In genomic region chr6:52691718-52692117, GRCh38 we compare ENCODE assay signal across 22 cellular contexts. TPM values are rescaled to one million over a fixed set of nuclear protein-coding genes. Genes with fewer than 3 reads are reported as not detected.
DNase-seq lines count a peak whose midpoint lies in the region; ATAC-seq and TF ChIP-seq lines count a peak whose summit lies in the region.
"Had no signal": no experiment of that assay in that cellular context is flagged by ENCODE, and none has a peak within 500 bp of the region (broad histone marks: within the 10 kb centered on the region; RNA-seq: fewer than 3 reads in every experiment).

No MANE protein-coding gene starts in this region.

- no peak overlapping the region for H3K27ac ChIP-seq in mammary epithelial cell (ENCODE audit: insufficient read depth, low read depth, low read length)
- no peak overlapping the region for H3K27ac ChIP-seq in VCaP
- H3K27ac ChIP-seq: brain microvascular endothelial cell, Peyer's patch, SK-N-MC, uterus had no signal

- no peak overlapping the region for H3K4me3 ChIP-seq in mammary epithelial cell (replicated peaks in 1 of 3; ENCODE audit: insufficient read depth in 1 of 3, low read depth in 2 of 3, low read length in 3 of 3)
- H3K4me3 ChIP-seq in fibroblast of the aortic adventitia (ENCODE audit: low read depth, low read length) = no peak overlapping the region
- H3K4me3 ChIP-seq: lung, Peyer's patch, SK-N-MC, uterus had no signal

- in situ Hi-C loops in mammary epithelial cell (cut with MboI; ENCODE audit: low sequenced_read_pairs in 2 of 2) = no loop called here

- no peak overlapping the region for H3K27ac Mint-ChIP-seq in MCF 10A (ENCODE audit: low read depth, unreplicated experiment)
- H3K27ac Mint-ChIP-seq: activated CD4-positive, alpha-beta T cell treated with anti-CD3 and anti-CD28 coated beads, Interleukin-2, amount 10 ng/mL, durations not matched to agents 7 days and 5 days; activated naive CD8-positive, alpha-beta T cell treated with anti-CD3 and anti-CD28 coated beads for 36 hours; activated T-helper 2 cell treated with anti-CD3 and anti-CD28 coated beads, Interferon-gamma antibody, Interleukin-2, Interleukin-4, amounts not matched to agents 10 μg/mL and 5 μg/mL and 100 μg/mL, durations not matched to agents 14 hours and 24 hours and 36 hours; CD4-positive, alpha-beta T cell had no signal

- TF ChIP-seq CTCF in MCF 10A (IDR thresholded peaks at IDR 0.05; ENCODE audit: unreplicated experiment) = no peak
- TF ChIP-seq CTCF in mammary epithelial cell (conservative IDR thresholded peaks at IDR 0.05 in 1 of 2, IDR thresholded peaks at IDR 0.05 in 1 of 2; ENCODE audit: extremely low read depth in 1 of 2, insufficient read depth in 1 of 2, low read depth in 1 of 2, low read length in 2 of 2) = peak in 1 of 2 donors; percentile 26
- peak; percentile 52 for TF ChIP-seq CTCF in VCaP (conservative IDR thresholded peaks at IDR 0.05)
- TF ChIP-seq CTCF in fibroblast of the aortic adventitia (IDR thresholded peaks at IDR 0.05; ENCODE audit: insufficient read depth, low read length) = no peak

- ATAC-seq in HG02763 (IDR thresholded peaks at IDR 0.05; ENCODE audit: unreplicated experiment) (no peak), GM21423 (IDR thresholded peaks at IDR 0.05; ENCODE audit: unreplicated experiment) (no peak)

- 97% methylated on average over 2 of the region's 2 CpGs for WGBS in mammary epithelial cell (ENCODE audit: low coverage, missing lambda C conversion rate)

- BruUV-seq in MCF 10A (replicated peaks; lab: Mats Ljungman, UMichigan) (no TSS peak), mammary epithelial cell (replicated peaks; lab: Mats Ljungman, UMichigan) (no TSS peak)

- DNase-seq in MCF 10A (ENCODE audit: unreplicated experiment) (peak; percentile 1), mammary epithelial cell (no peak), fibroblast of the aortic adventitia (ENCODE audit: low read depth) (peak; percentile 29), NK-92 (lab: John Stamatoyannopoulos, UW; ENCODE audit: unreplicated experiment) (no peak), putamen (ENCODE audit: low spot score) (no peak)
- DNase-seq: activated CD4-positive, alpha-beta T cell treated with anti-CD3 and anti-CD28 coated beads, Interleukin-2, amount 10 ng/mL, durations not matched to agents 7 days and 5 days; activated naive CD8-positive, alpha-beta T cell treated with anti-CD3 and anti-CD28 coated beads for 36 hours; brain microvascular endothelial cell; CD4-positive, alpha-beta T cell; DMS79; H7; NCI-H2171 treated with DMSO at 0.1 percent for 48 hours; NCI-H82; Peyer's patch; T-helper 2 cell; uterus had no signal

- no peaks in the 10 kb centered on the region for H3K9me3 Mint-ChIP-seq in MCF 10A (ENCODE audit: unreplicated experiment)
- H3K9me3 Mint-ChIP-seq: activated CD4-positive, alpha-beta T cell treated with anti-CD3 and anti-CD28 coated beads, Interleukin-2, amount 10 ng/mL, durations not matched to agents 7 days and 5 days; activated naive CD8-positive, alpha-beta T cell treated with anti-CD3 and anti-CD28 coated beads for 36 hours; activated T-helper 2 cell treated with anti-CD3 and anti-CD28 coated beads, Interferon-gamma antibody, Interleukin-2, Interleukin-4, amounts not matched to agents 10 μg/mL and 5 μg/mL and 100 μg/mL, durations not matched to agents 14 hours and 24 hours and 36 hours; CD4-positive, alpha-beta T cell had no signal

- no peaks in the 10 kb centered on the region for H3K79me2 ChIP-seq in mammary epithelial cell (ENCODE audit: insufficient read depth, low read length)

- no peak overlapping the region for H2AFZ ChIP-seq in mammary epithelial cell (ENCODE audit: low read depth, low read length)

- H3K4me3 Mint-ChIP-seq in MCF 10A (ENCODE audit: unreplicated experiment) = no peak overlapping the region
- H3K4me3 Mint-ChIP-seq: activated CD4-positive, alpha-beta T cell treated with anti-CD3 and anti-CD28 coated beads, Interleukin-2, amount 10 ng/mL, durations not matched to agents 7 days and 5 days; activated naive CD8-positive, alpha-beta T cell treated with anti-CD3 and anti-CD28 coated beads for 36 hours; CD4-positive, alpha-beta T cell had no signal

- intact Hi-C loops in MCF 10A (cut with micrococcal nuclease) (no loop called here), mammary epithelial cell (cut with micrococcal nuclease) (no loop called here)

- POLR2A ChIA-PET in MCF 10A (lab: Yijun Ruan, JAX) = no interaction called here

- H3K9ac ChIP-seq in mammary epithelial cell (ENCODE audit: insufficient read depth, low read length) = no peak overlapping the region

- H3K9me3 ChIP-seq in mammary epithelial cell (replicated peaks; ENCODE audit: insufficient read depth, low read length) = no peaks in the 10 kb centered on the region
- H3K9me3 ChIP-seq: Peyer's patch, uterus had no signal

- H3K4me1 ChIP-seq in mammary epithelial cell (ENCODE audit: insufficient read depth, low read length) = no peaks in the 10 kb centered on the region
- H3K4me1 ChIP-seq: Peyer's patch, uterus had no signal

- no peaks in the 10 kb centered on the region for H3K27me3 Mint-ChIP-seq in MCF 10A (ENCODE audit: insufficient read depth, unreplicated experiment)
- H3K27me3 Mint-ChIP-seq: activated naive CD8-positive, alpha-beta T cell treated with anti-CD3 and anti-CD28 coated beads for 36 hours; CD4-positive, alpha-beta T cell had no signal

- H3K27me3 ChIP-seq in mammary epithelial cell (ENCODE audit: insufficient read depth, low read length) = no peaks in the 10 kb centered on the region
- H3K27me3 ChIP-seq: brain microvascular endothelial cell, Peyer's patch, uterus had no signal

- no peak overlapping the region for H3K4me2 ChIP-seq in mammary epithelial cell (ENCODE audit: insufficient read depth, low read depth, low read length)

- H3K36me3 ChIP-seq in mammary epithelial cell (ENCODE audit: insufficient read depth, low read length) = no peaks in the 10 kb centered on the region
- H3K36me3 ChIP-seq: brain microvascular endothelial cell, Peyer's patch, uterus had no signal

- H4K20me1 ChIP-seq in mammary epithelial cell (ENCODE audit: insufficient read depth, low read length) = no peaks in the 10 kb centered on the region

- no peaks in the 10 kb centered on the region for H3K4me1 Mint-ChIP-seq in MCF 10A (ENCODE audit: insufficient read depth, unreplicated experiment)
- H3K4me1 Mint-ChIP-seq: activated CD4-positive, alpha-beta T cell treated with anti-CD3 and anti-CD28 coated beads, Interleukin-2, amount 10 ng/mL, durations not matched to agents 7 days and 5 days; activated naive CD8-positive, alpha-beta T cell treated with anti-CD3 and anti-CD28 coated beads for 36 hours had no signal

- peaks cover 2% of the 10 kb centered on the region for H3K36me3 Mint-ChIP-seq in MCF 10A (ENCODE audit: insufficient read depth, unreplicated experiment)

- CTCF ChIA-PET in MCF 10A (lab: Yijun Ruan, JAX) = interaction anchor here (1.0 to 1.3 kb wide), 3 partner anchors 17 to 374 kb away, joined by 3 to 5 read pairs (median 3); partner anchors contain the start of gene FBXO9
- CTCF ChIA-PET in mammary epithelial cell (lab: Charles Lee; ENCODE audit: low non-redundant PET) = no interaction called here

- dilution Hi-C loops in mammary epithelial cell (cut with HindIII; ENCODE audit: low sequenced_read_pairs) = no loop called here

RNA-seq across cellular contexts. Expression of gene TMEM14A, which starts 20.8 kb away (rescaled TPM):
- total RNA-seq in MCF 10A (2022) (10.5 and 15.6 TPM in 2 replicates), mammary epithelial cell (10 to 100 TPM; 27.2 to 30.4 TPM), fibroblast of the aortic adventitia (ENCODE audit: low replicate concordance) (16.3 and 60.1 TPM in 2 replicates)
- polyA plus RNA-seq in mammary epithelial cell = 28.4 TPM
- not detected for polyA minus RNA-seq in mammary epithelial cell

Comparison
In these comparisons a context has a peak if more than half of its experiments do, and no peak if none do; other contexts are left out.
1. DNase-seq: peak in MCF 10A (single experiment) and fibroblast of the aortic adventitia (single experiment); none in mammary epithelial cell (single experiment), NK-92 (single experiment) and putamen (single experiment).